1 cellular context compared by ENCODE assay signal in genomic region chr20:38113401-38114325, GRCh38.
A peak's percentile ranks its signal among the peaks of the same experiment; 100 is the strongest.
TF ChIP-seq lines count a peak whose summit lies in the region.

No MANE protein-coding gene starts in this region.

TF ChIP-seq in K562, 482 proteins besides CTCF, POLR2A, EP300 and RAD21 (continued from another document):
- TF ChIP-seq CC2D1A (IDR thresholded peaks at IDR 0.05) (peak; percentile 88), ZBTB8A (IDR thresholded peaks at IDR 0.05; ENCODE audit: partially characterized antibody) (no peak), TCF3 (CRISPR knock-in tag; IDR thresholded peaks at IDR 0.05) (peak; percentile 44; the same call in 1 of the 2 replicates), ZNF24 (IDR thresholded peaks at IDR 0.05) (no peak), CREM (IDR thresholded peaks at IDR 0.05; ENCODE audit: low read depth) (peak; percentile 32; the same call in 1 of the 2 replicates), ZNF354B (CRISPR knock-in tag; IDR thresholded peaks at IDR 0.05) (no peak), POLR2G (IDR thresholded peaks at IDR 0.05; ENCODE audit: low read depth, low read length) (0 out of 2 replicates have a peak, but pooled peaks have one; percentile 18), HDAC1 (IDR thresholded peaks at IDR 0.05) (no peak; a peak in 1 of 4 replicates), VEZF1 (CRISPR knock-in tag; IDR thresholded peaks at IDR 0.05) (peak; percentile 75), KLF1 (tag; IDR thresholded peaks at IDR 0.05) (no peak), MAFG (tag; conservative IDR thresholded peaks at IDR 0.05) (no peak), SMC3 (conservative IDR thresholded peaks at IDR 0.05; ENCODE audit: insufficient read depth, low read depth, low read length) (peak; percentile 72), ZNF134 (CRISPR knock-in tag; conservative IDR thresholded peaks at IDR 0.05) (no peak), ZNF175 (CRISPR knock-in tag; IDR thresholded peaks at IDR 0.05; ENCODE audit: low read depth) (0 out of 2 replicates have a peak, but pooled peaks have one; percentile 38), ZNF639 (CRISPR knock-in tag; conservative IDR thresholded peaks at IDR 0.05 in 1 of 2, IDR thresholded peaks at IDR 0.05 in 1 of 2) (no peak), CREB1 (IDR thresholded peaks at IDR 0.05) (0 out of 2 replicates have a peak, but pooled peaks have one; percentile 12), CREB1 (CRISPR knock-in tag; IDR thresholded peaks at IDR 0.05) (no peak), MAZ (CRISPR knock-in tag; conservative IDR thresholded peaks at IDR 0.05 in 1 of 2, IDR thresholded peaks at IDR 0.05 in 1 of 2) (peak; percentile 36 to 96; a peak in 3 of 4 replicates), HES1 (IDR thresholded peaks at IDR 0.05; ENCODE audit: low read depth) (0 out of 2 replicates have a peak, but pooled peaks have one; percentile 14), NFE2L1 (tag; IDR thresholded peaks at IDR 0.05; ENCODE audit: borderline replicate concordance, low read depth) (no peak), BACH1 (tag; IDR thresholded peaks at IDR 0.05) (0 out of 2 replicates have a peak, but pooled peaks have one; percentile 13)
